ENCODE assay signal across 27 cellular contexts in the genomic region with DNA sequence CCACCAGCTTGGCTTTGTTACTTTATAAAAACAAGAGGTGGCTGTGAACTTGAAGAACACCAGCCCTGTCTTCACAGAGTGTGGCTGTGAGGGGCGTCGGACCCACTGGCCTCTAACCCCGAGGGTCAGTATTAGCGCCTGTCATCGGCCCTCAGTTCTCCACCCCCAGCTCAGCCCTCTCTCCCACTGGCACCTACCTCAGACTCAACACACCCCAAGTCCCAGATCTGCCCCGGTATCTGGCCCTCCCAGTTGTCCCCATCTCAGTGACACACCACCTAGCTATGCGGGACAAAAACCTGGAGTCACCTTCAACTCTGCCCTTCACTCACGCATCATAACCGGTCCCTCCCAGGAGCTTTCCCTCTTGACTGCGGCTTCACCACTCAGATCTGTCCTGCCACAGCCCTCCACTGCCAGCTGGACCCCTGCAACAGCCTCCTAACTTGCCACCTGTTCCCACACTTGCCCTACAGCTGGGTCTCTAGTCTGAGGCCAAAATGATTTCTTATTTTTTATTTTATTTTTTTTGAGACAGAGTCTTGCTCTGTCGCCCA. TPM values are rescaled to one million over a fixed set of nuclear protein-coding genes. Genes with fewer than 3 reads are reported as not detected.
DNase-seq lines count a peak whose midpoint lies in the region; ATAC-seq and TF ChIP-seq lines count a peak whose summit lies in the region.
"Had no signal": no experiment of that assay in that cellular context is flagged by ENCODE, and none has a peak within 500 bp of the region (broad histone marks: within the 10 kb centered on the region; RNA-seq: fewer than 3 reads in every experiment).

No MANE protein-coding gene starts in this region.

- no peak overlapping the region for H3K27ac Mint-ChIP-seq in WTC11

- H3K4me3 ChIP-seq in sigmoid colon: no peak overlapping the region
- H3K4me3 ChIP-seq: GM23248, PC-9, SK-N-MC had no signal

- WGBS in sigmoid colon, 2 donors: 93 to 98% methylated on average over 11 of the region's 11 CpGs

- no peak overlapping the region for H3K4me3 Mint-ChIP-seq in WTC11

- peaks cover 18% of the 10 kb centered on the region for H3K9me3 Mint-ChIP-seq in WTC11

- ATAC-seq in WTC11 (no peak), left lobe of liver (peak; percentile 15), GM21360 (IDR thresholded peaks at IDR 0.05; ENCODE audit: unreplicated experiment) (no peak)

- H3K4me1 Mint-ChIP-seq in WTC11: no peaks in the 10 kb centered on the region

- H3K36me3 Mint-ChIP-seq in WTC11: peaks cover 34% of the 10 kb centered on the region

- intact Hi-C loops in sigmoid colon (cut with DNase I): no loop called here

- H3K36me3 ChIP-seq in sigmoid colon: peaks cover 0 to 26% (median 7%) of the 10 kb centered on the region in 4 donors

- no peaks in the 10 kb centered on the region for H3K27me3 Mint-ChIP-seq in WTC11 (ENCODE audit: low read depth)

- no peaks in the 10 kb centered on the region for H3K9me3 ChIP-seq in sigmoid colon
- H3K9me3 ChIP-seq: BE2C had no signal

- CTCF ChIA-PET in WTC11 (lab: Charles Lee): no interaction called here

- TF ChIP-seq POLR2A in sigmoid colon (IDR thresholded peaks at IDR 0.05): no peak

- H3K27ac ChIP-seq in sigmoid colon: no peak overlapping the region
- H3K27ac ChIP-seq: GM23248, PC-9, SK-N-MC had no signal

- POLR2A ChIA-PET in WTC11 (lab: Charles Lee): no interaction called here

- no peak for TF ChIP-seq EP300 in sigmoid colon (IDR thresholded peaks at IDR 0.05)

- peaks cover 0 to 16% (median 0%) of the 10 kb centered on the region in 4 donors for H3K4me1 ChIP-seq in sigmoid colon

- DNase-seq in activated CD8-positive, alpha-beta memory T cell treated with anti-CD3 and anti-CD28 coated beads, Interleukin-2, amount 50 U/mL, for 48 hours: peak; percentile 8
- DNase-seq in activated CD8-positive, alpha-beta memory T cell treated with anti-CD3 and anti-CD28 coated beads for 24 hours: no peak
- DNase-seq in WTC11 (ENCODE audit: low spot score) (peak; percentile 3), left lobe of liver (ENCODE audit: low spot score) (no peak), sigmoid colon (peak; percentile 56), NCI-H526 (lab: John Stamatoyannopoulos, UW) (no peak)
- DNase-seq in NK-92 treated with Interleukin-12 subunit alpha and Interleukin-12 subunit beta, amount 100 ng/mL, for 24 hours (lab: John Stamatoyannopoulos, UW): no peak
- DNase-seq: 8988T, ACHN, BE2C, Calu3, DMS153, GM23248, H7, Karpas-422, NCI-H1092 treated with DMSO at 0.1 percent for 48 hours, NCI-H1436, NCI-H187 treated with DMSO at 0.1 percent for 48 hours, NCI-H2107, NCI-H446, NCI-H524 treated with DMSO at 0.1 percent for 48 hours, NCI-H82, PC-9, RPMI8226, SHP77 had no signal

- H3K27me3 ChIP-seq in sigmoid colon: no peaks in the 10 kb centered on the region
- H3K27me3 ChIP-seq: BE2C had no signal

- no peak for TF ChIP-seq CTCF in WTC11 (IDR thresholded peaks at IDR 0.05)
- TF ChIP-seq CTCF in sigmoid colon (IDR thresholded peaks at IDR 0.05): no peak

TF ChIP-seq in WTC11, 78 proteins besides CTCF, POLR2A, EP300 and RAD21 (continues in another document):
- TF ChIP-seq OVOL2 (CRISPR knock-in tag; IDR thresholded peaks at IDR 0.05; ENCODE audit: borderline replicate concordance): no peak
- no peak for TF ChIP-seq ZBTB21 (CRISPR knock-in tag; IDR thresholded peaks at IDR 0.05; ENCODE audit: borderline replicate concordance)
- TF ChIP-seq NFE2L1 (CRISPR knock-in tag; IDR thresholded peaks at IDR 0.05): no peak
- TF ChIP-seq ZNF423 (CRISPR knock-in tag; IDR thresholded peaks at IDR 0.05): no peak
- TF ChIP-seq, protein P1, sequence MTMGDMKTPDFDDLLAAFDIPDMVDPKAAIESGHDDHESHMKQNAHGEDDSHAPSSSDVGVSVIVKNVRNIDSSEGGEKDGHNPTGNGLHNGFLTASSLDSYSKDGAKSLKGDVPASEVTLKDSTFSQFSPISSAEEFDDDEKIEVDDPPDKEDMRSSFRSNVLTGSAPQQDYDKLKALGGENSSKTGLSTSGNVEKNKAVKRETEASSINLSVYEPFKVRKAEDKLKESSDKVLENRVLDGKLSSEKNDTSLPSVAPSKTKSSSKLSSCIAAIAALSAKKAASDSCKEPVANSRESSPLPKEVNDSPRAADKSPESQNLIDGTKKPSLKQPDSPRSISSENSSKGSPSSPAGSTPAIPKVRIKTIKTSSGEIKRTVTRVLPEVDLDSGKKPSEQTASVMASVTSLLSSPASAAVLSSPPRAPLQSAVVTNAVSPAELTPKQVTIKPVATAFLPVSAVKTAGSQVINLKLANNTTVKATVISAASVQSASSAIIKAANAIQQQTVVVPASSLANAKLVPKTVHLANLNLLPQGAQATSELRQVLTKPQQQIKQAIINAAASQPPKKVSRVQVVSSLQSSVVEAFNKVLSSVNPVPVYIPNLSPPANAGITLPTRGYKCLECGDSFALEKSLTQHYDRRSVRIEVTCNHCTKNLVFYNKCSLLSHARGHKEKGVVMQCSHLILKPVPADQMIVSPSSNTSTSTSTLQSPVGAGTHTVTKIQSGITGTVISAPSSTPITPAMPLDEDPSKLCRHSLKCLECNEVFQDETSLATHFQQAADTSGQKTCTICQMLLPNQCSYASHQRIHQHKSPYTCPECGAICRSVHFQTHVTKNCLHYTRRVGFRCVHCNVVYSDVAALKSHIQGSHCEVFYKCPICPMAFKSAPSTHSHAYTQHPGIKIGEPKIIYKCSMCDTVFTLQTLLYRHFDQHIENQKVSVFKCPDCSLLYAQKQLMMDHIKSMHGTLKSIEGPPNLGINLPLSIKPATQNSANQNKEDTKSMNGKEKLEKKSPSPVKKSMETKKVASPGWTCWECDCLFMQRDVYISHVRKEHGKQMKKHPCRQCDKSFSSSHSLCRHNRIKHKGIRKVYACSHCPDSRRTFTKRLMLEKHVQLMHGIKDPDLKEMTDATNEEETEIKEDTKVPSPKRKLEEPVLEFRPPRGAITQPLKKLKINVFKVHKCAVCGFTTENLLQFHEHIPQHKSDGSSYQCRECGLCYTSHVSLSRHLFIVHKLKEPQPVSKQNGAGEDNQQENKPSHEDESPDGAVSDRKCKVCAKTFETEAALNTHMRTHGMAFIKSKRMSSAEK (CRISPR knock-in tag; IDR thresholded peaks at IDR 0.05; ENCODE audit: borderline replicate concordance): no peak
- no peak for TF ChIP-seq TEAD1 (CRISPR knock-in tag; IDR thresholded peaks at IDR 0.05)
- TF ChIP-seq, protein P2, sequence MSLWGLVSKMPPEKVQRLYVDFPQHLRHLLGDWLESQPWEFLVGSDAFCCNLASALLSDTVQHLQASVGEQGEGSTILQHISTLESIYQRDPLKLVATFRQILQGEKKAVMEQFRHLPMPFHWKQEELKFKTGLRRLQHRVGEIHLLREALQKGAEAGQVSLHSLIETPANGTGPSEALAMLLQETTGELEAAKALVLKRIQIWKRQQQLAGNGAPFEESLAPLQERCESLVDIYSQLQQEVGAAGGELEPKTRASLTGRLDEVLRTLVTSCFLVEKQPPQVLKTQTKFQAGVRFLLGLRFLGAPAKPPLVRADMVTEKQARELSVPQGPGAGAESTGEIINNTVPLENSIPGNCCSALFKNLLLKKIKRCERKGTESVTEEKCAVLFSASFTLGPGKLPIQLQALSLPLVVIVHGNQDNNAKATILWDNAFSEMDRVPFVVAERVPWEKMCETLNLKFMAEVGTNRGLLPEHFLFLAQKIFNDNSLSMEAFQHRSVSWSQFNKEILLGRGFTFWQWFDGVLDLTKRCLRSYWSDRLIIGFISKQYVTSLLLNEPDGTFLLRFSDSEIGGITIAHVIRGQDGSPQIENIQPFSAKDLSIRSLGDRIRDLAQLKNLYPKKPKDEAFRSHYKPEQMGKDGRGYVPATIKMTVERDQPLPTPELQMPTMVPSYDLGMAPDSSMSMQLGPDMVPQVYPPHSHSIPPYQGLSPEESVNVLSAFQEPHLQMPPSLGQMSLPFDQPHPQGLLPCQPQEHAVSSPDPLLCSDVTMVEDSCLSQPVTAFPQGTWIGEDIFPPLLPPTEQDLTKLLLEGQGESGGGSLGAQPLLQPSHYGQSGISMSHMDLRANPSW (CRISPR knock-in tag; conservative IDR thresholded peaks at IDR 0.05; ENCODE audit: low read depth): no peak
- TF ChIP-seq, protein P3, sequence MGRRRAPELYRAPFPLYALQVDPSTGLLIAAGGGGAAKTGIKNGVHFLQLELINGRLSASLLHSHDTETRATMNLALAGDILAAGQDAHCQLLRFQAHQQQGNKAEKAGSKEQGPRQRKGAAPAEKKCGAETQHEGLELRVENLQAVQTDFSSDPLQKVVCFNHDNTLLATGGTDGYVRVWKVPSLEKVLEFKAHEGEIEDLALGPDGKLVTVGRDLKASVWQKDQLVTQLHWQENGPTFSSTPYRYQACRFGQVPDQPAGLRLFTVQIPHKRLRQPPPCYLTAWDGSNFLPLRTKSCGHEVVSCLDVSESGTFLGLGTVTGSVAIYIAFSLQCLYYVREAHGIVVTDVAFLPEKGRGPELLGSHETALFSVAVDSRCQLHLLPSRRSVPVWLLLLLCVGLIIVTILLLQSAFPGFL (CRISPR knock-in tag; IDR thresholded peaks at IDR 0.05; ENCODE audit: borderline replicate concordance): no peak
- TF ChIP-seq IRF2 (CRISPR knock-in tag; IDR thresholded peaks at IDR 0.05; ENCODE audit: borderline replicate concordance, low read depth): no peak
- no peak for TF ChIP-seq GABPB1 (CRISPR knock-in tag; IDR thresholded peaks at IDR 0.05)
- TF ChIP-seq TEAD4 (CRISPR knock-in tag; IDR thresholded peaks at IDR 0.05): no peak
- no peak for TF ChIP-seq ZNF232 (CRISPR knock-in tag; IDR thresholded peaks at IDR 0.05)
- TF ChIP-seq ELF4 (CRISPR knock-in tag; IDR thresholded peaks at IDR 0.05; ENCODE audit: low read depth): no peak
- TF ChIP-seq, protein P4, sequence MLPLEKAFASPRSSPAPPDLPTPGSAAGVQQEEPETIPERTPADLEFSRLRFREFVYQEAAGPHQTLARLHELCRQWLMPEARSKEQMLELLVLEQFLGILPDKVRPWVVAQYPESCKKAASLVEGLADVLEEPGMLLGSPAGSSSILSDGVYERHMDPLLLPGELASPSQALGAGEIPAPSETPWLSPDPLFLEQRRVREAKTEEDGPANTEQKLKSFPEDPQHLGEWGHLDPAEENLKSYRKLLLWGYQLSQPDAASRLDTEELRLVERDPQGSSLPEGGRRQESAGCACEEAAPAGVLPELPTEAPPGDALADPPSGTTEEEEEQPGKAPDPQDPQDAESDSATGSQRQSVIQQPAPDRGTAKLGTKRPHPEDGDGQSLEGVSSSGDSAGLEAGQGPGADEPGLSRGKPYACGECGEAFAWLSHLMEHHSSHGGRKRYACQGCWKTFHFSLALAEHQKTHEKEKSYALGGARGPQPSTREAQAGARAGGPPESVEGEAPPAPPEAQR (CRISPR knock-in tag; IDR thresholded peaks at IDR 0.05): no peak
- no peak for TF ChIP-seq CBFB (CRISPR knock-in tag; IDR thresholded peaks at IDR 0.05; ENCODE audit: low read depth)

RNA-seq across cellular contexts. Expression of a gene that starts 45.4 kb away (rescaled TPM):
- 76.5 to 83.1 TPM (median 78.6 TPM) in 3 replicates for total RNA-seq in WTC11 (2021)
- total RNA-seq in left lobe of liver: 201 TPM
- total RNA-seq in sigmoid colon: 10 to 100 TPM; 61.5 to 69.0 (median 64.9) TPM
- polyA plus RNA-seq in sigmoid colon: 100 to 1,000 TPM in 1 of 3 donors, 10 to 100 TPM in 2; 50.0 to 187 (median 79.3) TPM

Comparison
In these comparisons a context has a peak if more than half of its experiments do, and no peak if none do; other contexts are left out.
1. DNase-seq: peak in activated CD8-positive, alpha-beta memory T cell treated with anti-CD3 and anti-CD28 coated beads, Interleukin-2, amount 50 U/mL, for 48 hours (single experiment), WTC11 (single experiment) and sigmoid colon (single experiment); none in activated CD8-positive, alpha-beta memory T cell treated with anti-CD3 and anti-CD28 coated beads for 24 hours (single experiment), left lobe of liver (single experiment), NK-92 treated with Interleukin-12 subunit alpha and Interleukin-12 subunit beta, amount 100 ng/mL, for 24 hours (single experiment) and NCI-H526 (0 of 2).